20 cellular contexts compared by ENCODE assay signal in the genomic region with DNA sequence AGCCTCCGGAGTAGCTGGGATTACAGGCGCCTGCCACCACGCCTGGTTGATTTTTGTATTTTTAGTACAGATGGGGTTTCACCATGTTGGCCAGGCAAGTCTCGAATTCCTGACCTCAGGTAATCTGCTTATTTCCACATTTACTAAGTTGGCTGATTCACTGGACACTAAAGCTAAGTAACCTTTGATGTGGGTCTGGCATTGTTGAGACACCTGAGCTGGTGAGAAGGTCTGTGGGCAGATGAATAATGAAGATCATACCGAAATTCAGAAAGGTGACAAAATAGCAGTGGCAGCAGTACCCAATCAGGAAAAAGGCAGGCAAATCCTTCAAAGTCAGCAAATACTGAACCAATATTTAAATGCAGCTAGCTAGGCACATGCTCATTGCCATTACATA.
A peak's percentile ranks its signal among the peaks of the same experiment; 100 is the strongest.
DNase-seq lines count a peak whose midpoint lies in the region; ATAC-seq, FAIRE-seq and TF ChIP-seq lines count a peak whose summit lies in the region.
"Had no signal": no experiment of that assay in that cellular context is flagged by ENCODE, and none has a peak within 500 bp of the region (broad histone marks: within the 10 kb centered on the region; RNA-seq: fewer than 3 reads in every experiment).

No MANE protein-coding gene starts in this region.

- H3K4me2 ChIP-seq in HepG2 (ENCODE audit: low read depth, low read length) (no peak overlapping the region), neural progenitor cell (no peak overlapping the region)
- H3K4me2 ChIP-seq: BLaER1, GM23338 had no signal

- peaks cover 9% of the 10 kb centered on the region for H3K9me3 Mint-ChIP-seq in neural progenitor cell
- H3K9me3 Mint-ChIP-seq: HFFc6 had no signal

- H3K9ac ChIP-seq in HepG2 (ENCODE audit: insufficient read depth, low read depth, low read length) (no peak overlapping the region), neural progenitor cell (no peak overlapping the region), kidney (ENCODE audit: low read length in 2 of 2) (no peak overlapping the region)
- H3K9ac ChIP-seq: BLaER1 had no signal

- TF ChIP-seq POLR2A in HepG2 (IDR thresholded peaks at IDR 0.05; ENCODE audit: insufficient read depth in 1 of 2, low read depth in 2 of 2, low read length in 2 of 2) (no peak), right lobe of liver (IDR thresholded peaks at IDR 0.05) (no peak)

- H3K4me1 ChIP-seq in HepG2 (ENCODE audit: insufficient read depth, low read length): no peaks in the 10 kb centered on the region
- H3K4me1 ChIP-seq in right lobe of liver: no peaks in the 10 kb centered on the region
- no peaks in the 10 kb centered on the region for H3K4me1 ChIP-seq in neural progenitor cell
- H3K4me1 ChIP-seq in kidney (ENCODE audit: control insufficient read depth in 1 of 2, insufficient read depth in 1 of 2, low read depth in 1 of 2, low read length in 2 of 2): no peaks in the 10 kb centered on the region
- H3K4me1 ChIP-seq: BLaER1 had no signal

- TF ChIP-seq EP300 in HepG2 (IDR thresholded peaks at IDR 0.05; ENCODE audit: low read depth in 2 of 2, low read length in 2 of 2): no peak
- TF ChIP-seq EP300 in HepG2 (CRISPR knock-in tag; IDR thresholded peaks at IDR 0.05; ENCODE audit: borderline replicate concordance): no peak

- DNase-seq in HepG2 (ENCODE audit: low spot score): no peak
- DNase-seq in right lobe of liver: no peak
- DNase-seq in SW480 (ENCODE audit: low spot score): peak; percentile 90
- DNase-seq in neural progenitor cell (ENCODE audit: low spot score): no peak
- DNase-seq in NCI-H1694 (lab: John Stamatoyannopoulos, UW): no peak
- no peak for DNase-seq in kidney
- DNase-seq: CD4-positive, alpha-beta memory T cell; DMS153; DMS79; GF-D8; HCEC 1CT; HFFc6 had no signal

- H3K9me3 ChIP-seq in HepG2 (ENCODE audit: low read length) (no peaks in the 10 kb centered on the region), right lobe of liver (no peaks in the 10 kb centered on the region), neural progenitor cell (ENCODE audit: low read depth) (no peaks in the 10 kb centered on the region), kidney (ENCODE audit: control insufficient read depth in 1 of 2, low read length in 2 of 2) (no peaks in the 10 kb centered on the region)

- H3K27ac ChIP-seq in HepG2 (ENCODE audit: extremely low read length, insufficient read depth, low read length): no peak overlapping the region
- H3K27ac ChIP-seq in right lobe of liver: no peak overlapping the region
- no peak overlapping the region for H3K27ac ChIP-seq in neural progenitor cell
- H3K27ac ChIP-seq in kidney (ENCODE audit: low read depth in 2 of 2, low read length in 2 of 2): no peak overlapping the region
- H3K27ac ChIP-seq: BLaER1 had no signal

- no peak overlapping the region for H3K4me3 ChIP-seq in HepG2 (replicated peaks in 1 of 3; ENCODE audit: insufficient read depth in 1 of 3, low read depth in 2 of 3, low read length in 3 of 3)
- H3K4me3 ChIP-seq in right lobe of liver: no peak overlapping the region
- no peak overlapping the region for H3K4me3 ChIP-seq in neural progenitor cell
- H3K4me3 ChIP-seq in kidney (ENCODE audit: low read length in 2 of 2): no peak overlapping the region
- H3K4me3 ChIP-seq: BLaER1, GM12878, GM23338 had no signal

- TF ChIP-seq CTCF in HepG2 (CRISPR knock-in tag; IDR thresholded peaks at IDR 0.05): no peak
- TF ChIP-seq CTCF in right lobe of liver (IDR thresholded peaks at IDR 0.05): no peak
- TF ChIP-seq CTCF in neural progenitor cell (IDR thresholded peaks at IDR 0.05): no peak
- no peak for TF ChIP-seq CTCF in kidney (IDR thresholded peaks at IDR 0.05; ENCODE audit: borderline replicate concordance, extremely low read depth, insufficient read depth)

- H3K79me2 ChIP-seq in HepG2 (ENCODE audit: insufficient read depth, low read length) (no peaks in the 10 kb centered on the region), neural progenitor cell (ENCODE audit: low read depth) (no peaks in the 10 kb centered on the region)

- in situ Hi-C loops in HepG2 (cut with HindIII; ENCODE audit: extremely low pct_ligation_motif_present, low pct_unique_long_range_greater_than_20kb): no loop called here

- H4K20me1 ChIP-seq in HepG2 (ENCODE audit: insufficient read depth, low read length) (no peaks in the 10 kb centered on the region), neural progenitor cell (ENCODE audit: low read depth) (no peaks in the 10 kb centered on the region)
- H4K20me1 ChIP-seq: BLaER1 had no signal

- CTCF ChIA-PET in HepG2 (lab: Yijun Ruan, JAX; ENCODE audit: low intra/inter-chr PET ratio, low total read pairs): no interaction called here

- no peak for ATAC-seq in HepG2
- ATAC-seq in right lobe of liver: no peak
- no peak for ATAC-seq in GM21576 (IDR thresholded peaks at IDR 0.05; ENCODE audit: unreplicated experiment)
- no peak for ATAC-seq in HG02610 (IDR thresholded peaks at IDR 0.05; ENCODE audit: unreplicated experiment)
- ATAC-seq: GM12878, GM23338 had no signal

- no peak overlapping the region for H2AFZ ChIP-seq in HepG2 (ENCODE audit: low read length)
- no peak overlapping the region for H2AFZ ChIP-seq in neural progenitor cell (replicated peaks)

- peaks cover 12% of the 10 kb centered on the region for H3K4me1 Mint-ChIP-seq in neural progenitor cell
- H3K4me1 Mint-ChIP-seq: CD4-positive, alpha-beta memory T cell; GM23338 had no signal

- POLR2A ChIA-PET in HepG2 (lab: Yijun Ruan, JAX): no interaction called here

- H3K27ac Mint-ChIP-seq in neural progenitor cell: peak overlapping the region; percentile 18
- H3K27ac Mint-ChIP-seq: CD4-positive, alpha-beta memory T cell; GM23338; HFFc6 had no signal

- no peaks in the 10 kb centered on the region; a peak in 1 of 5 replicates for H3K27me3 ChIP-seq in HepG2 (ENCODE audit: control insufficient read depth in 1 of 2, insufficient read depth in 2 of 2, low read length in 2 of 2)
- H3K27me3 ChIP-seq in right lobe of liver: no peaks in the 10 kb centered on the region
- no peaks in the 10 kb centered on the region for H3K27me3 ChIP-seq in neural progenitor cell
- H3K27me3 ChIP-seq: BLaER1 had no signal

- WGBS in HepG2 (ENCODE audit: low lambda C conversion rate): 26% methylated on average over 5 of the region's 5 CpGs
- WGBS in right lobe of liver (ENCODE audit: insufficient coverage, low coverage, low lambda C conversion rate, missing lambda C conversion rate): 73% methylated on average over 5 of the region's 5 CpGs

- TF ChIP-seq RAD21 in HepG2 (CRISPR knock-in tag; IDR thresholded peaks at IDR 0.05): no peak

- BruUV-seq in HepG2 (replicated peaks; lab: Mats Ljungman, UMichigan): no TSS peak

- no peaks in the 10 kb centered on the region for H3K36me3 ChIP-seq in HepG2 (replicated peaks in 1 of 2; ENCODE audit: control insufficient read depth in 1 of 2, insufficient read depth in 2 of 2, low read length in 2 of 2)
- no peaks in the 10 kb centered on the region for H3K36me3 ChIP-seq in right lobe of liver
- no peaks in the 10 kb centered on the region for H3K36me3 ChIP-seq in neural progenitor cell
- H3K36me3 ChIP-seq in kidney (ENCODE audit: control insufficient read depth in 1 of 2, insufficient read depth in 2 of 2, low read length in 2 of 2): no peaks in the 10 kb centered on the region
- H3K36me3 ChIP-seq: BLaER1 had no signal

- peaks cover 7% of the 10 kb centered on the region for H3K27me3 Mint-ChIP-seq in neural progenitor cell (ENCODE audit: insufficient read depth, low read depth)
- H3K27me3 Mint-ChIP-seq: CD4-positive, alpha-beta memory T cell had no signal

- peaks cover under 1% of the 10 kb centered on the region for H3F3A ChIP-seq in neural progenitor cell (ENCODE audit: low read depth)

- intact Hi-C loops in HepG2 (cut with micrococcal nuclease; ENCODE audit: unreplicated experiment) (no loop called here), right lobe of liver (cut with DNase I) (no loop called here), kidney (cut with DNase I) (no loop called here)

- H3K4me3 Mint-ChIP-seq in neural progenitor cell: no peak overlapping the region
- H3K4me3 Mint-ChIP-seq: CD14-positive monocyte; CD4-positive, alpha-beta memory T cell; GM23338; HFFc6 had no signal

- FAIRE-seq in HepG2 (lab: Jason Lieb, UNC) (no peak), kidney (lab: Jason Lieb, UNC) (no peak)
- FAIRE-seq: GM12878, H54, HTR-8/SVneo had no signal

- peaks cover 12% of the 10 kb centered on the region for H3K36me3 Mint-ChIP-seq in neural progenitor cell
- H3K36me3 Mint-ChIP-seq: CD14-positive monocyte; CD4-positive, alpha-beta memory T cell had no signal

TF ChIP-seq in HepG2, 621 proteins besides CTCF, POLR2A, EP300 and RAD21:
- TF ChIP-seq YY1 (IDR thresholded peaks at IDR 0.05; ENCODE audit: insufficient read depth, insufficient replicate concordance, low read depth, low read length): no peak
- TF ChIP-seq, protein P1, sequence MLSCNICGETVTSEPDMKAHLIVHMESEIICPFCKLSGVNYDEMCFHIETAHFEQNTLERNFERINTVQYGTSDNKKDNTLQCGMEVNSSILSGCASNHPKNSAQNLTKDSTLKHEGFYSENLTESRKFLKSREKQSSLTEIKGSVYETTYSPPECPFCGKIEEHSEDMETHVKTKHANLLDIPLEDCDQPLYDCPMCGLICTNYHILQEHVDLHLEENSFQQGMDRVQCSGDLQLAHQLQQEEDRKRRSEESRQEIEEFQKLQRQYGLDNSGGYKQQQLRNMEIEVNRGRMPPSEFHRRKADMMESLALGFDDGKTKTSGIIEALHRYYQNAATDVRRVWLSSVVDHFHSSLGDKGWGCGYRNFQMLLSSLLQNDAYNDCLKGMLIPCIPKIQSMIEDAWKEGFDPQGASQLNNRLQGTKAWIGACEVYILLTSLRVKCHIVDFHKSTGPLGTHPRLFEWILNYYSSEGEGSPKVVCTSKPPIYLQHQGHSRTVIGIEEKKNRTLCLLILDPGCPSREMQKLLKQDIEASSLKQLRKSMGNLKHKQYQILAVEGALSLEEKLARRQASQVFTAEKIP (CRISPR knock-in tag; IDR thresholded peaks at IDR 0.05; ENCODE audit: borderline replicate concordance): no peak
- TF ChIP-seq MAFF (IDR thresholded peaks at IDR 0.05; ENCODE audit: low read depth, low read length): peak; percentile 39; the same call in 1 of the 2 replicates
- TF ChIP-seq SRSF4 (IDR thresholded peaks at IDR 0.05; ENCODE audit: low read depth, low read length, poor library complexity, severe bottlenecking): no peak
- peak; percentile 47 to 48; a peak in 3 of 4 replicates for TF ChIP-seq MAFK (conservative IDR thresholded peaks at IDR 0.05 in 1 of 2, IDR thresholded peaks at IDR 0.05 in 1 of 2; ENCODE audit: low read length in 2 of 2)
